Comparison of ENCODE assay signal across 8 cellular contexts in genomic region chr16:684067-684794, GRCh38. TPM values are rescaled to one million over a fixed set of nuclear protein-coding genes. Genes with fewer than 3 reads are reported as not detected.
DNase-seq lines count a peak whose midpoint lies in the region; TF ChIP-seq lines count a peak whose summit lies in the region.

Gene JMJD8, minus strand, starts transcription at chr16:684334. Its CDS starts 15 bp downstream, at chr16:684319.

- H3K36me3 Mint-ChIP-seq in HFFc6 (ENCODE audit: low read depth): peaks cover 20% of the 10 kb centered on the region
- peaks cover 3% of the 10 kb centered on the region for H3K36me3 Mint-ChIP-seq in activated naive CD4-positive, alpha-beta T cell treated with anti-CD3 and anti-CD28 coated beads, Interleukin-2, amount 50 U/mL, for 24 hours

- H3K4me3 ChIP-seq in GM06990 (replicated peaks; ENCODE audit: low read depth, low read length): peak within 1 kb of the TSS; percentile 77

- no peak for TF ChIP-seq CTCF in GM06990 (IDR thresholded peaks at IDR 0.05; ENCODE audit: insufficient read depth, low read length, poor library complexity, severe bottlenecking)
- TF ChIP-seq CTCF in HFFc6 (IDR thresholded peaks at IDR 0.05): no peak

- H3K36me3 ChIP-seq in GM06990 (ENCODE audit: control insufficient read depth, insufficient read depth, low read length): peaks cover 37% of the 10 kb centered on the region

- no peak within 1 kb of the TSS for H3K27ac Mint-ChIP-seq in HFFc6
- H3K27ac Mint-ChIP-seq in activated naive CD4-positive, alpha-beta T cell treated with anti-CD3 and anti-CD28 coated beads, Interleukin-2, amount 50 U/mL, for 24 hours: peak within 1 kb of the TSS; percentile 62

- H3K9me3 Mint-ChIP-seq in HFFc6: no peaks in the 10 kb centered on the region
- no peaks in the 10 kb centered on the region for H3K9me3 Mint-ChIP-seq in activated naive CD4-positive, alpha-beta T cell treated with anti-CD3 and anti-CD28 coated beads, Interleukin-2, amount 50 U/mL, for 24 hours

- H3K27me3 ChIP-seq in GM06990 (replicated peaks; ENCODE audit: control insufficient read depth, insufficient read depth, low read length): no peaks in the 10 kb centered on the region

- DNase-seq in GM06990 (ENCODE audit: extremely low read depth, insufficient read length): peak; percentile 97
- peak; percentile 44 for DNase-seq in HFFc6
- peak; percentile 96 for DNase-seq in NCI-H1092 treated with DMSO at 0.1 percent for 48 hours (lab: John Stamatoyannopoulos, UW)
- DNase-seq in SKM-1 (lab: John Stamatoyannopoulos, UW; ENCODE audit: unreplicated experiment): peak; percentile 90
- DNase-seq in globus pallidus (ENCODE audit: low spot score): peak; percentile 94
- DNase-seq in occipital lobe (lab: John Stamatoyannopoulos, UW): peak; percentile 96
- peak; percentile 97 for DNase-seq in superior temporal gyrus (ENCODE audit: extremely low spot score)

- peaks cover 5% of the 10 kb centered on the region for H3K27me3 Mint-ChIP-seq in HFFc6 (ENCODE audit: insufficient read depth)
- H3K27me3 Mint-ChIP-seq in activated naive CD4-positive, alpha-beta T cell treated with anti-CD3 and anti-CD28 coated beads, Interleukin-2, amount 50 U/mL, for 24 hours: no peaks in the 10 kb centered on the region

- peaks cover 16% of the 10 kb centered on the region for H3K4me1 Mint-ChIP-seq in HFFc6 (ENCODE audit: low read depth)
- H3K4me1 Mint-ChIP-seq in activated naive CD4-positive, alpha-beta T cell treated with anti-CD3 and anti-CD28 coated beads, Interleukin-2, amount 50 U/mL, for 24 hours: peaks cover 20% of the 10 kb centered on the region

- no peak within 1 kb of the TSS for H3K4me3 Mint-ChIP-seq in HFFc6
- H3K4me3 Mint-ChIP-seq in activated naive CD4-positive, alpha-beta T cell treated with anti-CD3 and anti-CD28 coated beads, Interleukin-2, amount 50 U/mL, for 24 hours: peak within 1 kb of the TSS; percentile 83

RNA-seq across cellular contexts. Expression of gene JMJD8, which starts in this region (rescaled TPM):
- 10 to 100 TPM in 2 of 6 experiments, 1 to 10 TPM in 4; 7.6 to 10.6 (median 9.3) TPM for total RNA-seq in HFFc6 (2021; fragmentation: NEBNext Ultra II Directional; extraction: Animal tissue kit (Norgen Biotek cat#: 25700))
- total RNA-seq in occipital lobe: 14.3 TPM

Comparison
In these comparisons a context has a peak if more than half of its experiments do, and no peak if none do; other contexts are left out.
1. Peak in every context shown above with its lines: DNase-seq and H3K4me3 ChIP-seq.
2. DNase-seq: peak in every context shown above with its lines; median percentile 97 in GM06990; 97 in superior temporal gyrus; 96 in NCI-H1092 treated with DMSO at 0.1 percent for 48 hours; 96 in occipital lobe; 94 in globus pallidus; 90 in SKM-1; 44 in HFFc6.